2 cellular contexts compared by ENCODE assay signal in the genomic region with DNA sequence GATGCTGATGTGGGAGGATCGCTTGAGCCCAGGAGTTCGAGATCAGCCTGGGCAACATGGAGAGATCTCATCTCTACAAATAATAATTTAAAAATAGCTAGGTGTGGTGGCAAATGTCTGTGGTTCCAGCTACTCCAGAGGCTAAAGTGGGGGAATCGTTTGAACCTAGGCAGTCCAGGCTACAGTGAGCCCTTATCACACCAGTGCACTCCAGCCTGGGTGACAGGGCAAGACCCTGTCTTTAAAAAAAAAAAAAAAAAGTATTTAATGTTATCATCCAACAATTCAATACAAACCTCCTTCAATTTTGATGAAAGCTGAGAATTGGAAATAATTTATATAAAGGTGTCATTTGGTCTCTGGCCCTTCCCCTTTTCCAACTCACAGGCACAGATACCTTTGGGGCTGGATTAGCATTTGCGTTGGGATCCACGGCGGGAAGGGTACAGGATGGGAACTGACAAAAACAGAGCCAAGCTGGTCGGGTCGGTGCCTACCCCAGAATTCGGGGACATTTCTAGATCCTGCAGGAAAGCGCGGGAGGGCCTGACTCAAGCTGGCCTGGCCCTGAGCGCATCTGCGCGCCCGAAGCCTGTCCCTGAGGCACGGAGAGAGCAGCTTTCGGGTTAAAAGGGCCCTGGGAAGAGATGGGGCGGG.
A peak's percentile ranks its signal among the peaks of the same experiment; 100 is the strongest.
TF ChIP-seq lines count a peak whose summit lies in the region.

No MANE protein-coding gene starts in this region.

TF ChIP-seq in HEK293, 187 proteins besides CTCF, POLR2A, EP300 and RAD21 (continues in another document):
- TF ChIP-seq ZNF37A (tag by site-specific recombination; IDR thresholded peaks at IDR 0.05) (no peak), ZNF677 (tag by site-specific recombination; IDR thresholded peaks at IDR 0.05) (no peak), ZNF280D (tag by site-specific recombination; IDR thresholded peaks at IDR 0.05) (0 out of 2 replicates have a peak, but pooled peaks have one; percentile 43), ZNF785 (tag by site-specific recombination; IDR thresholded peaks at IDR 0.05) (no peak), ATF2 (tag by site-specific recombination; IDR thresholded peaks at IDR 0.05; ENCODE audit: low read depth) (no peak), ZNF223 (tag by site-specific recombination; IDR thresholded peaks at IDR 0.05) (no peak), ZNF843 (tag by site-specific recombination; IDR thresholded peaks at IDR 0.05) (no peak), GLIS1 (tag by site-specific recombination; IDR thresholded peaks at IDR 0.05) (no peak), ZNF16 (tag by site-specific recombination; IDR thresholded peaks at IDR 0.05; ENCODE audit: low read depth) (0 out of 2 replicates have a peak, but pooled peaks have one; percentile 38), ZNF169 (tag by site-specific recombination; IDR thresholded peaks at IDR 0.05) (no peak), SP3 (tag by site-specific recombination; IDR thresholded peaks at IDR 0.05) (no peak), ZNF560 (tag by site-specific recombination; IDR thresholded peaks at IDR 0.05; ENCODE audit: borderline replicate concordance) (no peak), ZNF585B (tag by site-specific recombination; IDR thresholded peaks at IDR 0.05) (no peak), BCL11B (tag by site-specific recombination; IDR thresholded peaks at IDR 0.05; ENCODE audit: low read depth) (no peak), ZNF211 (tag by site-specific recombination; IDR thresholded peaks at IDR 0.05; ENCODE audit: low read depth) (no peak), ZFP37 (tag by site-specific recombination; IDR thresholded peaks at IDR 0.05) (peak; percentile 68; the same call in 1 of the 2 replicates), ZNF148 (tag by site-specific recombination; IDR thresholded peaks at IDR 0.05; ENCODE audit: borderline replicate concordance) (no peak), ZBTB48 (tag by site-specific recombination; IDR thresholded peaks at IDR 0.05) (peak; percentile 73; the same call in 1 of the 2 replicates), ZNF366 (tag by site-specific recombination; conservative IDR thresholded peaks at IDR 0.05) (no peak), ZNF544 (tag by site-specific recombination; IDR thresholded peaks at IDR 0.05) (no peak), ZNF610 (tag by site-specific recombination; IDR thresholded peaks at IDR 0.05; ENCODE audit: borderline replicate concordance) (no peak; the same call in 1 of the 2 replicates), ZNF155 (tag by site-specific recombination; IDR thresholded peaks at IDR 0.05) (no peak)
- TF ChIP-seq, protein P1, sequence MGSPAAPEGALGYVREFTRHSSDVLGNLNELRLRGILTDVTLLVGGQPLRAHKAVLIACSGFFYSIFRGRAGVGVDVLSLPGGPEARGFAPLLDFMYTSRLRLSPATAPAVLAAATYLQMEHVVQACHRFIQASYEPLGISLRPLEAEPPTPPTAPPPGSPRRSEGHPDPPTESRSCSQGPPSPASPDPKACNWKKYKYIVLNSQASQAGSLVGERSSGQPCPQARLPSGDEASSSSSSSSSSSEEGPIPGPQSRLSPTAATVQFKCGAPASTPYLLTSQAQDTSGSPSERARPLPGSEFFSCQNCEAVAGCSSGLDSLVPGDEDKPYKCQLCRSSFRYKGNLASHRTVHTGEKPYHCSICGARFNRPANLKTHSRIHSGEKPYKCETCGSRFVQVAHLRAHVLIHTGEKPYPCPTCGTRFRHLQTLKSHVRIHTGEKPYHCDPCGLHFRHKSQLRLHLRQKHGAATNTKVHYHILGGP (tag by site-specific recombination; IDR thresholded peaks at IDR 0.05) = no peak

TF ChIP-seq in endothelial cell of umbilical vein, 7 proteins besides CTCF, POLR2A, EP300 and RAD21:
- no peak for TF ChIP-seq POLR2AphosphoS5 (IDR thresholded peaks at IDR 0.05; ENCODE audit: insufficient read depth, low read depth, low read length)
- no peak for TF ChIP-seq JUN (IDR thresholded peaks at IDR 0.05; ENCODE audit: borderline replicate concordance, insufficient read depth, insufficient read length, low read depth)
